ENCODE assay signal across 1 cellular context in genomic region chr21:41370840-41371697, GRCh38.
TF ChIP-seq lines count a peak whose summit lies in the region.

No MANE protein-coding gene starts in this region.

TF ChIP-seq in HepG2, 621 proteins besides CTCF, POLR2A, EP300 and RAD21:
- TF ChIP-seq POGK (CRISPR knock-in tag; conservative IDR thresholded peaks at IDR 0.05) (no peak), NFE2L2 (IDR thresholded peaks at IDR 0.05; ENCODE audit: low read length) (peak; percentile 65)
TF ChIP-seq in HepG2: peak in this region for 1.
